Comparison of ENCODE assay signal across 7 cellular contexts in the genomic region with DNA sequence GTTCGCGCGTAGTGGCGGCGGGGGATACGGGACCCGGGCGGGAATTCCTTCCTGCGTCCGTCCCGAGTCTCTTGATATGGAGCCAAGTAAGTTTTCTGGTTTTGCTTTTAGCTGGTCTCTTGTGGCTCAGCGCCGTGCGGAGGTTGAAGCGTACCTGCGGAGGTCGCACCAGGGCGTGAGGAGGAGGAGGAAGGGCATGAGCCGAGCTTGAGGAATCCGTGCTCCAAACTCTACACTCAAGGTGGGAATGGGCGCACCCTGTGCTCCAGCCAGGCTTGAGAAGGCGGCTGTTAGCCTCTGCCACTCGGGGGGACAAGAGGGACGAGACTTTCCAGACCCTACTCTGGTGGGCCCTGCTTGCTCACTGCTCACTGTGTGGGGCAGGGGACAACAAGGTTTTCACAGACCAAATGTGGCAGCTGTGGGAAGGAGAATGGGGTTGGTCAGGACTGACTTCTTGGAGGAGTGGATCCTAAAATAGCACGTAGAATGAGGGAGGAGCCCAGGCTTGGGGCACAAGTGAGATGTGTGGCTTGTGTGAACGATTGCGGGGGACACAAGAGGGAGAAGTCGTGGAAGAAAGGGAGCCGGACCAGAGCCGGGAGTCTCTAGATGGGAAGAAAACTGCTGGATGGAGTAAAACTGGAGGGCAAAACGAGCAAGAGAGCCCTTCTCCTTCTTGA. TPM values are rescaled to one million over a fixed set of nuclear protein-coding genes. Genes with fewer than 3 reads are reported as not detected.
A peak's percentile ranks its signal among the peaks of the same experiment; 100 is the strongest.
DNase-seq lines count a peak whose midpoint lies in the region; ATAC-seq and TF ChIP-seq lines count a peak whose summit lies in the region.

No MANE protein-coding gene starts in this region.

- 10 to 14% methylated on average over 7 to 12 of the region's 31 CpGs for WGBS in esophagus squamous epithelium, 2 donors

- peak overlapping the region; percentile 99 for H3K4me2 ChIP-seq in GM23338

- no peaks in the 10 kb centered on the region; the same call in 1 of the 2 replicates for H3F3A ChIP-seq in GM23338 (replicated peaks; ENCODE audit: low read depth)

- TF ChIP-seq POLR2A in esophagus squamous epithelium (IDR thresholded peaks at IDR 0.05): no peak

- H3K4me1 ChIP-seq in GM23338 (ENCODE audit: insufficient read depth): peaks cover 4% of the 10 kb centered on the region
- H3K4me1 ChIP-seq in esophagus squamous epithelium: peaks cover 10 to 55% (median 21%) of the 10 kb centered on the region in 3 donors

- H3K27ac Mint-ChIP-seq in GM23338: peak overlapping the region; percentile 97

- peaks cover 11% of the 10 kb centered on the region for H3K27me3 Mint-ChIP-seq in GM23338 (ENCODE audit: insufficient read depth, low read depth, poor library complexity)

- peak; percentile 15 for ATAC-seq in GM23338
- ATAC-seq in GM21619 (IDR thresholded peaks at IDR 0.05; ENCODE audit: unreplicated experiment): no peak

- CTCF ChIA-PET in RWPE1 (lab: Yijun Ruan, JAX): interaction anchor here (0.6 to 4.2 kb wide), 6 partner anchors 12 to 1015 kb away, joined by 3 to 29 read pairs (median 4); no protein-coding TSS in a partner anchor

- H3K27ac ChIP-seq in GM23338 (ENCODE audit: low read depth) (peak overlapping the region; percentile 91), RWPE1 (peak overlapping the region; percentile 78), esophagus squamous epithelium (peak overlapping the region; percentile 89 to 96 (median 92))

- H2AFZ ChIP-seq in GM23338: 0 out of 2 replicates have a peak overlapping the region, but pooled peaks have one; percentile 63

- H3K9me3 ChIP-seq in esophagus squamous epithelium: no peaks in the 10 kb centered on the region

- peak overlapping the region; percentile 99 for H3K4me3 ChIP-seq in GM23338
- H3K4me3 ChIP-seq in esophagus squamous epithelium: peak overlapping the region; percentile 74 to 99 (median 94)
- peak overlapping the region; percentile 97 for H3K4me3 ChIP-seq in retinal pigment epithelial cell (ENCODE audit: low read length)

- intact Hi-C loops in esophagus squamous epithelium (cut with DNase I): no loop called here

- POLR2A ChIA-PET in RWPE1 (lab: Yijun Ruan, JAX; ENCODE audit: low non-redundant PET): interaction anchor here (0.6 kb wide), 1 partner anchor 14 kb away, joined by 4 read pairs; no protein-coding TSS in a partner anchor

- no peak for TF ChIP-seq CTCF in GM23338 (conservative IDR thresholded peaks at IDR 0.05; ENCODE audit: low read depth in 2 of 2)
- no peak for TF ChIP-seq CTCF in RWPE1 (conservative IDR thresholded peaks at IDR 0.05; ENCODE audit: low read depth)
- no peak for TF ChIP-seq CTCF in esophagus squamous epithelium (IDR thresholded peaks at IDR 0.05)
- no peak for TF ChIP-seq CTCF in retinal pigment epithelial cell (conservative IDR thresholded peaks at IDR 0.05; ENCODE audit: low read depth, low read length)

- peak overlapping the region; percentile 89 for H3K4me3 Mint-ChIP-seq in GM23338

- peaks cover 52% of the 10 kb centered on the region for H3K79me2 ChIP-seq in GM23338 (replicated peaks; ENCODE audit: insufficient read depth)

- H3K4me1 Mint-ChIP-seq in GM23338: peaks cover 14% of the 10 kb centered on the region

- peaks cover 25% of the 10 kb centered on the region for H3K36me3 Mint-ChIP-seq in GM23338 (ENCODE audit: low read depth)

- H4K20me1 ChIP-seq in GM23338 (replicated peaks; ENCODE audit: insufficient read depth): peaks cover 32% of the 10 kb centered on the region

- DNase-seq in GM23338 (ENCODE audit: low spot score): peak; percentile 48
- DNase-seq in RWPE1 (ENCODE audit: low spot score): no peak
- no peak for DNase-seq in esophagus squamous epithelium (lab: John Stamatoyannopoulos, UW)
- DNase-seq in retinal pigment epithelial cell (ENCODE audit: low read depth): no peak
- no peak for DNase-seq in iPS-NIHi7 (ENCODE audit: extremely low spot score)
- no peak for DNase-seq in NCI-H510A treated with DMSO at 0.1 percent for 48 hours (lab: John Stamatoyannopoulos, UW)

- no peaks in the 10 kb centered on the region for H3K9me3 Mint-ChIP-seq in GM23338

- H3K36me3 ChIP-seq in GM23338 (ENCODE audit: insufficient read depth) (peaks cover 11% of the 10 kb centered on the region; the same call in 1 of the 2 replicates), esophagus squamous epithelium (peaks cover 0 to 40% (median 0%) of the 10 kb centered on the region in 3 donors)

- no peaks in the 10 kb centered on the region for H3K9me2 ChIP-seq in GM23338 (ENCODE audit: insufficient read depth)

- no peaks in the 10 kb centered on the region for H3K27me3 ChIP-seq in GM23338 (ENCODE audit: insufficient read depth)
- no peaks in the 10 kb centered on the region for H3K27me3 ChIP-seq in esophagus squamous epithelium

TF ChIP-seq in GM23338, 12 proteins besides CTCF, POLR2A, EP300 and RAD21 (continues in another document):
- TF ChIP-seq, protein P1, sequence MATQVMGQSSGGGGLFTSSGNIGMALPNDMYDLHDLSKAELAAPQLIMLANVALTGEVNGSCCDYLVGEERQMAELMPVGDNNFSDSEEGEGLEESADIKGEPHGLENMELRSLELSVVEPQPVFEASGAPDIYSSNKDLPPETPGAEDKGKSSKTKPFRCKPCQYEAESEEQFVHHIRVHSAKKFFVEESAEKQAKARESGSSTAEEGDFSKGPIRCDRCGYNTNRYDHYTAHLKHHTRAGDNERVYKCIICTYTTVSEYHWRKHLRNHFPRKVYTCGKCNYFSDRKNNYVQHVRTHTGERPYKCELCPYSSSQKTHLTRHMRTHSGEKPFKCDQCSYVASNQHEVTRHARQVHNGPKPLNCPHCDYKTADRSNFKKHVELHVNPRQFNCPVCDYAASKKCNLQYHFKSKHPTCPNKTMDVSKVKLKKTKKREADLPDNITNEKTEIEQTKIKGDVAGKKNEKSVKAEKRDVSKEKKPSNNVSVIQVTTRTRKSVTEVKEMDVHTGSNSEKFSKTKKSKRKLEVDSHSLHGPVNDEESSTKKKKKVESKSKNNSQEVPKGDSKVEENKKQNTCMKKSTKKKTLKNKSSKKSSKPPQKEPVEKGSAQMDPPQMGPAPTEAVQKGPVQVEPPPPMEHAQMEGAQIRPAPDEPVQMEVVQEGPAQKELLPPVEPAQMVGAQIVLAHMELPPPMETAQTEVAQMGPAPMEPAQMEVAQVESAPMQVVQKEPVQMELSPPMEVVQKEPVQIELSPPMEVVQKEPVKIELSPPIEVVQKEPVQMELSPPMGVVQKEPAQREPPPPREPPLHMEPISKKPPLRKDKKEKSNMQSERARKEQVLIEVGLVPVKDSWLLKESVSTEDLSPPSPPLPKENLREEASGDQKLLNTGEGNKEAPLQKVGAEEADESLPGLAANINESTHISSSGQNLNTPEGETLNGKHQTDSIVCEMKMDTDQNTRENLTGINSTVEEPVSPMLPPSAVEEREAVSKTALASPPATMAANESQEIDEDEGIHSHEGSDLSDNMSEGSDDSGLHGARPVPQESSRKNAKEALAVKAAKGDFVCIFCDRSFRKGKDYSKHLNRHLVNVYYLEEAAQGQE (IDR thresholded peaks at IDR 0.05; ENCODE audit: unreplicated experiment): no peak
- no peak for TF ChIP-seq NANOG (IDR thresholded peaks at IDR 0.05; ENCODE audit: borderline replicate concordance)

RNA-seq across cellular contexts. Expression of gene ATG101, which starts 0.6 kb away (rescaled TPM):
- 60.3 and 111 TPM in 2 replicates for total RNA-seq in GM23338 (2014; rRNA removed; shearing (Covaris generic))
- polyA plus RNA-seq in GM23338 (2016; fragmentation: Nextera tagmentation; extraction: Ambion mirVana): 27.7 and 29.4 TPM in 2 replicates
- 10 to 100 TPM; 36.7 to 54.7 (median 40.4) TPM for total RNA-seq in esophagus squamous epithelium

RNA-seq across cellular contexts. Expression of gene SMIM41, which starts 9.1 kb away (rescaled TPM):
- 0.12 and 0.66 TPM in 2 replicates for total RNA-seq in GM23338 (2014; rRNA removed; shearing (Covaris generic))
- polyA plus RNA-seq in GM23338 (2016; fragmentation: Nextera tagmentation; extraction: Ambion mirVana): 0.66 and 0.80 TPM in 2 replicates
- 1 to 10 TPM in 2 of 4 donors, under 1 TPM in 1, not detected in 1; 0.50 to 5.7 (median 1.8) TPM for total RNA-seq in esophagus squamous epithelium

RNA-seq across cellular contexts. Expression of gene NR4A1, which starts 19.1 kb away (rescaled TPM):
- total RNA-seq in GM23338 (2014; rRNA removed; shearing (Covaris generic)): 13.4 and 19.1 TPM in 2 replicates
- 7.5 and 8.3 TPM in 2 replicates for polyA plus RNA-seq in GM23338 (2016; fragmentation: Nextera tagmentation; extraction: Ambion mirVana)
- total RNA-seq in esophagus squamous epithelium: 10 to 100 TPM in 1 of 4 donors, 1 to 10 TPM in 3; 3.4 to 12.6 (median 5.6) TPM
